ENCODE assay signal across 23 cellular contexts in the genomic region with DNA sequence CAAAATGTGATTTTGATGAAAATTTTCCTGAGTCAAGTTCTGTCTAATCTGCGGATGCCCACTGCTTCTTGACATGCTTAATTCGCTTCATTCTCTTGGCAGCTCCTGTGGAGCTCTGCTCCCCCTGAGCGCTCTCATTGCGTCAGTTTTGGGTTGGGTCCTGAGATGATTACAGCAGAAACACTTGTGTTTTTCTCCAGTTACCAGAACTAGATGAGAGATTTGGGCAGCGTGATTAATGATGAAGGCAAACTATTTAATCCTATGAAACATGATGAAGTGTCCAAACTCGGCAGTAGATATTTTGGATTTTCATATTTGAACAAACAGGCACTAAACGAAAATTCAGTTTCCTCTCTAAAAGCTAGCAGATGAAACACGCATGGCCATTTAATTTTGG. TPM values are rescaled to one million over a fixed set of nuclear protein-coding genes. Genes with fewer than 3 reads are reported as not detected.
"Had no signal": no experiment of that assay in that cellular context is flagged by ENCODE, and none has a peak within 500 bp of the region (broad histone marks: within the 10 kb centered on the region; RNA-seq: fewer than 3 reads in every experiment).

No MANE protein-coding gene starts in this region.

- H3K27me3 ChIP-seq: breast epithelium, testis had no signal

- H3K9me3 ChIP-seq: breast epithelium, esophagus muscularis mucosa, testis had no signal

- H3K36me3 ChIP-seq: breast epithelium, esophagus muscularis mucosa had no signal

- H3K4me3 ChIP-seq: breast epithelium, esophagus muscularis mucosa, testis had no signal

- H3K4me1 ChIP-seq: breast epithelium had no signal

- FAIRE-seq: astrocyte had no signal

- ATAC-seq: activated CD4-positive, alpha-beta T cell treated with anti-CD3 and anti-CD28 coated beads for 36 hours; stimulated activated memory B cell treated with anti-CD40 and anti-IgM and Interleukin-4, amounts not matched to agents 10 μg/mL and 1 μg/mL and 100 μg/mL, for 72 hours had no signal

- H3K27ac ChIP-seq: breast epithelium, esophagus muscularis mucosa, testis had no signal

- DNase-seq: activated CD4-positive, alpha-beta T cell treated with anti-CD3 and anti-CD28 coated beads for 36 hours; activated CD4-positive, alpha-beta T cell treated with anti-CD3 and anti-CD28 coated beads, Interleukin-2, amount 50 U/mL, for 48 hours; activated gamma-delta T cell; effector CD4-positive, alpha-beta T cell; foreskin fibroblast; hippocampal formation; midbrain; nephron progenitor cell; occipital lobe; stimulated activated CD4-positive, alpha-beta T cell treated with anti-CD3 and anti-CD28 coated beads, Interleukin-4, amount 100 ng/mL, for 4 hours; testis had no signal

RNA-seq across cellular contexts. Expression of gene CXCL1, which starts 4.2 kb away (rescaled TPM):
- total RNA-seq: activated CD4-positive, alpha-beta T cell treated with anti-CD3 and anti-CD28 coated beads for 36 hours; T-helper 2 cell treated with Interferon-gamma antibody and Interleukin-4, amounts not matched to agents 100 ng/mL and 5 ng/mL, for 36 hours had no signal

RNA-seq across cellular contexts. Expression of gene PF4V1, which starts 11.9 kb away (rescaled TPM):
- total RNA-seq: activated CD4-positive, alpha-beta T cell treated with anti-CD3 and anti-CD28 coated beads for 36 hours; astrocyte; breast epithelium; cerebellum; esophagus muscularis mucosa; glomerular endothelial cell; lung microvascular endothelial cell; progenitor cell of endocrine pancreas; T-helper 2 cell treated with Interferon-gamma antibody and Interleukin-4, amounts not matched to agents 100 ng/mL and 5 ng/mL, for 36 hours; testis; WTC11 had no signal
- polyA plus RNA-seq: adipose tissue, small intestine had no signal

RNA-seq across cellular contexts. Expression of gene CXCL6, which starts 28.5 kb away (rescaled TPM):
- total RNA-seq: activated CD4-positive, alpha-beta T cell treated with anti-CD3 and anti-CD28 coated beads for 36 hours; T-helper 2 cell treated with Interferon-gamma antibody and Interleukin-4, amounts not matched to agents 100 ng/mL and 5 ng/mL, for 36 hours had no signal
